Comparison of ENCODE assay signal across 1 cellular context in the genomic region with DNA sequence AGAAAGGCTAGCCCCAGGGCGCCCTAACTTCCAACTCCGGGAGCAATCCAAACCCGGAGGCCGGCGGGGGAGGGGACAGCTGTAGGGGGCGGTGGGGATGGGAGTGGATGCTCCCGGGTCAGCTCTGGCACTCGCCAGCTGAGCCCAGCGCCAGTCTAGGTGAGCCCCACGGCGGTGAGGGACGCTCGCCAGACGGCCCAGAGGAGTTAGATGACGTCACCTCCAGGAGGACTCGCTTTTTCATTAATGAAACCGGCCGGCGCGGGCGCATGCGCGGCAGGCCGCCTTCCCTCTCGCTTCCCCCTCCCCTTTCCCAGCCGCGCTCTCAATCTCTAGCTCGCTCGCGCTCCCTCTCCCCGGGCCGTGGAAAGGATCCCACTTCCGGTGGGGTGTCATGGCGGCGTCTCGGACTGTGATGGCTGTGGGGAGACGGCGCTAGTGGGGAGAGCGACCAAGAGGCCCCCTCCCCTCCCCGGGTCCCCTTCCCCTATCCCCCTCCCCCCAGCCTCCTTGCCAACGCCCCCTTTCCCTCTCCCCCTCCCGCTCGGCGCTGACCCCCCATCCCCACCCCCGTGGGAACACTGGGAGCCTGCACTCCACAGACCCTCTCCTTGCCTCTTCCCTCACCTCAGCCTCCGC.
TF ChIP-seq lines count a peak whose summit lies in the region.

A gene with protein sequence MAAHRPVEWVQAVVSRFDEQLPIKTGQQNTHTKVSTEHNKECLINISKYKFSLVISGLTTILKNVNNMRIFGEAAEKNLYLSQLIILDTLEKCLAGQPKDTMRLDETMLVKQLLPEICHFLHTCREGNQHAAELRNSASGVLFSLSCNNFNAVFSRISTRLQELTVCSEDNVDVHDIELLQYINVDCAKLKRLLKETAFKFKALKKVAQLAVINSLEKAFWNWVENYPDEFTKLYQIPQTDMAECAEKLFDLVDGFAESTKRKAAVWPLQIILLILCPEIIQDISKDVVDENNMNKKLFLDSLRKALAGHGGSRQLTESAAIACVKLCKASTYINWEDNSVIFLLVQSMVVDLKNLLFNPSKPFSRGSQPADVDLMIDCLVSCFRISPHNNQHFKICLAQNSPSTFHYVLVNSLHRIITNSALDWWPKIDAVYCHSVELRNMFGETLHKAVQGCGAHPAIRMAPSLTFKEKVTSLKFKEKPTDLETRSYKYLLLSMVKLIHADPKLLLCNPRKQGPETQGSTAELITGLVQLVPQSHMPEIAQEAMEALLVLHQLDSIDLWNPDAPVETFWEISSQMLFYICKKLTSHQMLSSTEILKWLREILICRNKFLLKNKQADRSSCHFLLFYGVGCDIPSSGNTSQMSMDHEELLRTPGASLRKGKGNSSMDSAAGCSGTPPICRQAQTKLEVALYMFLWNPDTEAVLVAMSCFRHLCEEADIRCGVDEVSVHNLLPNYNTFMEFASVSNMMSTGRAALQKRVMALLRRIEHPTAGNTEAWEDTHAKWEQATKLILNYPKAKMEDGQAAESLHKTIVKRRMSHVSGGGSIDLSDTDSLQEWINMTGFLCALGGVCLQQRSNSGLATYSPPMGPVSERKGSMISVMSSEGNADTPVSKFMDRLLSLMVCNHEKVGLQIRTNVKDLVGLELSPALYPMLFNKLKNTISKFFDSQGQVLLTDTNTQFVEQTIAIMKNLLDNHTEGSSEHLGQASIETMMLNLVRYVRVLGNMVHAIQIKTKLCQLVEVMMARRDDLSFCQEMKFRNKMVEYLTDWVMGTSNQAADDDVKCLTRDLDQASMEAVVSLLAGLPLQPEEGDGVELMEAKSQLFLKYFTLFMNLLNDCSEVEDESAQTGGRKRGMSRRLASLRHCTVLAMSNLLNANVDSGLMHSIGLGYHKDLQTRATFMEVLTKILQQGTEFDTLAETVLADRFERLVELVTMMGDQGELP (N-terminal part only) (plus strand): TSS at position 378 of the 639 bp plus-strand sequence. CDS start 333 bp downstream, outside the sequence.

TF ChIP-seq in HepG2, 621 proteins besides CTCF, POLR2A, EP300 and RAD21 (continued from another document and continues in another):
- TF ChIP-seq, protein P1, sequence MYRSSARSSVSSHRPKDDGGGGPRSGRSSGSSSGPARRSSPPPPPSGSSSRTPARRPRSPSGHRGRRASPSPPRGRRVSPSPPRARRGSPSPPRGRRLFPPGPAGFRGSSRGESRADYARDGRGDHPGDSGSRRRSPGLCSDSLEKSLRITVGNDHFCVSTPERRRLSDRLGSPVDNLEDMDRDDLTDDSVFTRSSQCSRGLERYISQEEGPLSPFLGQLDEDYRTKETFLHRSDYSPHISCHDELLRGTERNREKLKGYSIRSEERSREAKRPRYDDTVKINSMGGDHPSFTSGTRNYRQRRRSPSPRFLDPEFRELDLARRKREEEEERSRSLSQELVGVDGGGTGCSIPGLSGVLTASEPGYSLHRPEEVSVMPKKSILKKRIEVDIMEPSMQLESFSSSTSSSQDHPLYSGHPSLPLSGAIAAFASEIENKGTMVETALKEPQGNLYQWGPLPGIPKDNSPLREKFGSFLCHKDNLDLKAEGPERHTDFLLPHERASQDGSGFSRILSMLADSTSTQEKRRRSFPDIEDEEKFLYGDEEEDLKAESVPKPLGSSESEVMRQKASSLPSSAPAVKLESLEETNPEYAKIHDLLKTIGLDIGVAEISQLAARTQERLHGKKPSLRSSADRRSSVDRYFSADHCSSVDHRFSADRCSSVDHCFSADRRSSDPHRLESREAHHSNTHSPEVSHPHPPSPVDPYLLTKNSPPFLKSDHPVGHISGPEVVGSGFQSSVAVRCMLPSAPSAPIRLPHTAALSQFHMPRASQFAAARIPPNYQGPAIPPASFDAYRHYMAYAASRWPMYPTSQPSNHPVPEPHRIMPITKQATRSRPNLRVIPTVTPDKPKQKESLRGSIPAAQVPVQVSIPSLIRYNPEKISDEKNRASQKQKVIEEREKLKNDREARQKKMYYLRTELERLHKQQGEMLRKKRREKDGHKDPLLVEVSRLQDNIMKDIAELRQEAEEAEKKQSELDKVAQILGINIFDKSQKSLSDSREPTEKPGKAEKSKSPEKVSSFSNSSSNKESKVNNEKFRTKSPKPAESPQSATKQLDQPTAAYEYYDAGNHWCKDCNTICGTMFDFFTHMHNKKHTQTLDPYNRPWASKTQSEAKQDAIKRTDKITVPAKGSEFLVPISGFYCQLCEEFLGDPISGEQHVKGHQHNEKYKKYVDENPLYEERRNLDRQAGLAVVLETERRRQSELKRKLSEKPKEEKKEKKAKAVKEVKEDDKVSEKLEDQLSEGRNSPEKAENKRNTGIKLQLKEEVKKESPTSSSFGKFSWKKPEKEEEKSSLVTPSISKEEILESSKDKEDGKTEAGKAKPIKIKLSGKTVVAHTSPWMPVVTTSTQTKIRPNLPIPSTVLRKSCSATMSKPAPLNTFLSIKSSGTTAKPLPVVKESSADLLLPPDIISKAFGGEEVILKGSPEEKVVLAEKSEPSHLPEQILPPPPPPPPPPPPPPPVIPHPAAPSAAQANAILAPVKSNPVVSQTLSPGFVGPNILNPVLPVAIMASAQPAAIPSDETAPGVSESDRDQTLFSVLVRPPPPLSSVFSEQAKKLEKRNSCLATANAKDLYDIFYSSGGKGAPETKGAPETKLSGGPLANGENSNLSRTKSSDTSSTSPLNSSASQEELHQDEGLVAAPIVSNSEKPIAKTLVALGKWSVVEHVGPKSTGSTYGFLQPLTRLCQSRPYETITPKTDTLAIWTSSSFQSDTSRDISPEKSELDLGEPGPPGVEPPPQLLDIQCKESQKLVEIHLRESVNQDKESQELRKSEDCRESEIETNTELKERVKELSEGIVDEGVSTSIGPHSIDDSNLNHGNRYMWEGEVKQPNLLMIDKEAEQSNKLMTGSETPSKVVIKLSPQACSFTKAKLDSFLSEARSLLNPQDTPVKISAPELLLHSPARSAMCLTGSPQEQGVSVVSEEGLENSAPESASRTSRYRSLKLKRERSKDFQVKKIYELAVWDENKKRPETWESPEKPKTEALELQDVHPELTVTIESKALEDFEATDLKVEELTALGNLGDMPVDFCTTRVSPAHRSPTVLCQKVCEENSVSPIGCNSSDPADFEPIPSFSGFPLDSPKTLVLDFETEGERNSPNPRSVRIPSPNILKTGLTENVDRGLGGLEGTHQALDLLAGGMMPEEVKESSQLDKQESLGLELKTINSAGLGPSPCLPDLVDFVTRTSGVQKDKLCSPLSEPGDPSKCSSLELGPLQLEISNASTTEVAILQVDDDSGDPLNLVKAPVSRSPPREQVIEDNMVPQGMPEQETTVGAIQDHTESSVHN (CRISPR knock-in tag; IDR thresholded peaks at IDR 0.05): no peak
- TF ChIP-seq, protein P2, sequence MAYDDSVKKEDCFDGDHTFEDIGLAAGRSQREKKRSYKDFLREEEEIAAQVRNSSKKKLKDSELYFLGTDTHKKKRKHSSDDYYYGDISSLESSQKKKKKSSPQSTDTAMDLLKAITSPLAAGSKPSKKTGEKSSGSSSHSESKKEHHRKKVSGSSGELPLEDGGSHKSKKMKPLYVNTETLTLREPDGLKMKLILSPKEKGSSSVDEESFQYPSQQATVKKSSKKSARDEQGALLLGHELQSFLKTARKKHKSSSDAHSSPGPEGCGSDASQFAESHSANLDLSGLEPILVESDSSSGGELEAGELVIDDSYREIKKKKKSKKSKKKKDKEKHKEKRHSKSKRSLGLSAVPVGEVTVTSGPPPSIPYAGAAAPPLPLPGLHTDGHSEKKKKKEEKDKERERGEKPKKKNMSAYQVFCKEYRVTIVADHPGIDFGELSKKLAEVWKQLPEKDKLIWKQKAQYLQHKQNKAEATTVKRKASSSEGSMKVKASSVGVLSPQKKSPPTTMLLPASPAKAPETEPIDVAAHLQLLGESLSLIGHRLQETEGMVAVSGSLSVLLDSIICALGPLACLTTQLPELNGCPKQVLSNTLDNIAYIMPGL (CRISPR knock-in tag; IDR thresholded peaks at IDR 0.05; ENCODE audit: borderline replicate concordance in 1 of 2, low read depth in 1 of 2): peak in 1 of 2 experiments; percentile 15; a peak in 1 of 4 replicates
- TF ChIP-seq BORCS8-MEF2B (CRISPR knock-in tag; IDR thresholded peaks at IDR 0.05): no peak
- TF ChIP-seq, protein P3, sequence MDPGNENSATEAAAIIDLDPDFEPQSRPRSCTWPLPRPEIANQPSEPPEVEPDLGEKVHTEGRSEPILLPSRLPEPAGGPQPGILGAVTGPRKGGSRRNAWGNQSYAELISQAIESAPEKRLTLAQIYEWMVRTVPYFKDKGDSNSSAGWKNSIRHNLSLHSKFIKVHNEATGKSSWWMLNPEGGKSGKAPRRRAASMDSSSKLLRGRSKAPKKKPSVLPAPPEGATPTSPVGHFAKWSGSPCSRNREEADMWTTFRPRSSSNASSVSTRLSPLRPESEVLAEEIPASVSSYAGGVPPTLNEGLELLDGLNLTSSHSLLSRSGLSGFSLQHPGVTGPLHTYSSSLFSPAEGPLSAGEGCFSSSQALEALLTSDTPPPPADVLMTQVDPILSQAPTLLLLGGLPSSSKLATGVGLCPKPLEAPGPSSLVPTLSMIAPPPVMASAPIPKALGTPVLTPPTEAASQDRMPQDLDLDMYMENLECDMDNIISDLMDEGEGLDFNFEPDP (CRISPR knock-in tag; conservative IDR thresholded peaks at IDR 0.05): no peak
- TF ChIP-seq, protein P4, sequence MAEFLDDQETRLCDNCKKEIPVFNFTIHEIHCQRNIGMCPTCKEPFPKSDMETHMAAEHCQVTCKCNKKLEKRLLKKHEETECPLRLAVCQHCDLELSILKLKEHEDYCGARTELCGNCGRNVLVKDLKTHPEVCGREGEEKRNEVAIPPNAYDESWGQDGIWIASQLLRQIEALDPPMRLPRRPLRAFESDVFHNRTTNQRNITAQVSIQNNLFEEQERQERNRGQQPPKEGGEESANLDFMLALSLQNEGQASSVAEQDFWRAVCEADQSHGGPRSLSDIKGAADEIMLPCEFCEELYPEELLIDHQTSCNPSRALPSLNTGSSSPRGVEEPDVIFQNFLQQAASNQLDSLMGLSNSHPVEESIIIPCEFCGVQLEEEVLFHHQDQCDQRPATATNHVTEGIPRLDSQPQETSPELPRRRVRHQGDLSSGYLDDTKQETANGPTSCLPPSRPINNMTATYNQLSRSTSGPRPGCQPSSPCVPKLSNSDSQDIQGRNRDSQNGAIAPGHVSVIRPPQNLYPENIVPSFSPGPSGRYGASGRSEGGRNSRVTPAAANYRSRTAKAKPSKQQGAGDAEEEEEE (CRISPR knock-in tag; IDR thresholded peaks at IDR 0.05; ENCODE audit: borderline replicate concordance): no peak
- no peak for TF ChIP-seq ZNF557 (CRISPR knock-in tag; IDR thresholded peaks at IDR 0.05)
- no peak for TF ChIP-seq PRMT3 (CRISPR knock-in tag; IDR thresholded peaks at IDR 0.05; ENCODE audit: borderline replicate concordance, low read depth)
- TF ChIP-seq, protein P5, sequence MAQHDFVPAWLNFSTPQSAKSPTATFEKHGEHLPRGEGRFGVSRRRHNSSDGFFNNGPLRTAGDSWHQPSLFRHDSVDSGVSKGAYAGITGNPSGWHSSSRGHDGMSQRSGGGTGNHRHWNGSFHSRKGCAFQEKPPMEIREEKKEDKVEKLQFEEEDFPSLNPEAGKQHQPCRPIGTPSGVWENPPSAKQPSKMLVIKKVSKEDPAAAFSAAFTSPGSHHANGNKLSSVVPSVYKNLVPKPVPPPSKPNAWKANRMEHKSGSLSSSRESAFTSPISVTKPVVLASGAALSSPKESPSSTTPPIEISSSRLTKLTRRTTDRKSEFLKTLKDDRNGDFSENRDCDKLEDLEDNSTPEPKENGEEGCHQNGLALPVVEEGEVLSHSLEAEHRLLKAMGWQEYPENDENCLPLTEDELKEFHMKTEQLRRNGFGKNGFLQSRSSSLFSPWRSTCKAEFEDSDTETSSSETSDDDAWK (CRISPR knock-in tag; IDR thresholded peaks at IDR 0.05): no peak
- TF ChIP-seq SATB2 (CRISPR knock-in tag; IDR thresholded peaks at IDR 0.05): no peak
- TF ChIP-seq, protein P6, sequence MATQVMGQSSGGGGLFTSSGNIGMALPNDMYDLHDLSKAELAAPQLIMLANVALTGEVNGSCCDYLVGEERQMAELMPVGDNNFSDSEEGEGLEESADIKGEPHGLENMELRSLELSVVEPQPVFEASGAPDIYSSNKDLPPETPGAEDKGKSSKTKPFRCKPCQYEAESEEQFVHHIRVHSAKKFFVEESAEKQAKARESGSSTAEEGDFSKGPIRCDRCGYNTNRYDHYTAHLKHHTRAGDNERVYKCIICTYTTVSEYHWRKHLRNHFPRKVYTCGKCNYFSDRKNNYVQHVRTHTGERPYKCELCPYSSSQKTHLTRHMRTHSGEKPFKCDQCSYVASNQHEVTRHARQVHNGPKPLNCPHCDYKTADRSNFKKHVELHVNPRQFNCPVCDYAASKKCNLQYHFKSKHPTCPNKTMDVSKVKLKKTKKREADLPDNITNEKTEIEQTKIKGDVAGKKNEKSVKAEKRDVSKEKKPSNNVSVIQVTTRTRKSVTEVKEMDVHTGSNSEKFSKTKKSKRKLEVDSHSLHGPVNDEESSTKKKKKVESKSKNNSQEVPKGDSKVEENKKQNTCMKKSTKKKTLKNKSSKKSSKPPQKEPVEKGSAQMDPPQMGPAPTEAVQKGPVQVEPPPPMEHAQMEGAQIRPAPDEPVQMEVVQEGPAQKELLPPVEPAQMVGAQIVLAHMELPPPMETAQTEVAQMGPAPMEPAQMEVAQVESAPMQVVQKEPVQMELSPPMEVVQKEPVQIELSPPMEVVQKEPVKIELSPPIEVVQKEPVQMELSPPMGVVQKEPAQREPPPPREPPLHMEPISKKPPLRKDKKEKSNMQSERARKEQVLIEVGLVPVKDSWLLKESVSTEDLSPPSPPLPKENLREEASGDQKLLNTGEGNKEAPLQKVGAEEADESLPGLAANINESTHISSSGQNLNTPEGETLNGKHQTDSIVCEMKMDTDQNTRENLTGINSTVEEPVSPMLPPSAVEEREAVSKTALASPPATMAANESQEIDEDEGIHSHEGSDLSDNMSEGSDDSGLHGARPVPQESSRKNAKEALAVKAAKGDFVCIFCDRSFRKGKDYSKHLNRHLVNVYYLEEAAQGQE (IDR thresholded peaks at IDR 0.05; ENCODE audit: borderline replicate concordance in 1 of 2, low read depth in 1 of 2, low read length in 2 of 2): peak in 1 of 2 experiments; percentile 27; a peak in 1 of 4 replicates
- TF ChIP-seq MIER2 (CRISPR knock-in tag; IDR thresholded peaks at IDR 0.05): no peak
- TF ChIP-seq, protein P7, sequence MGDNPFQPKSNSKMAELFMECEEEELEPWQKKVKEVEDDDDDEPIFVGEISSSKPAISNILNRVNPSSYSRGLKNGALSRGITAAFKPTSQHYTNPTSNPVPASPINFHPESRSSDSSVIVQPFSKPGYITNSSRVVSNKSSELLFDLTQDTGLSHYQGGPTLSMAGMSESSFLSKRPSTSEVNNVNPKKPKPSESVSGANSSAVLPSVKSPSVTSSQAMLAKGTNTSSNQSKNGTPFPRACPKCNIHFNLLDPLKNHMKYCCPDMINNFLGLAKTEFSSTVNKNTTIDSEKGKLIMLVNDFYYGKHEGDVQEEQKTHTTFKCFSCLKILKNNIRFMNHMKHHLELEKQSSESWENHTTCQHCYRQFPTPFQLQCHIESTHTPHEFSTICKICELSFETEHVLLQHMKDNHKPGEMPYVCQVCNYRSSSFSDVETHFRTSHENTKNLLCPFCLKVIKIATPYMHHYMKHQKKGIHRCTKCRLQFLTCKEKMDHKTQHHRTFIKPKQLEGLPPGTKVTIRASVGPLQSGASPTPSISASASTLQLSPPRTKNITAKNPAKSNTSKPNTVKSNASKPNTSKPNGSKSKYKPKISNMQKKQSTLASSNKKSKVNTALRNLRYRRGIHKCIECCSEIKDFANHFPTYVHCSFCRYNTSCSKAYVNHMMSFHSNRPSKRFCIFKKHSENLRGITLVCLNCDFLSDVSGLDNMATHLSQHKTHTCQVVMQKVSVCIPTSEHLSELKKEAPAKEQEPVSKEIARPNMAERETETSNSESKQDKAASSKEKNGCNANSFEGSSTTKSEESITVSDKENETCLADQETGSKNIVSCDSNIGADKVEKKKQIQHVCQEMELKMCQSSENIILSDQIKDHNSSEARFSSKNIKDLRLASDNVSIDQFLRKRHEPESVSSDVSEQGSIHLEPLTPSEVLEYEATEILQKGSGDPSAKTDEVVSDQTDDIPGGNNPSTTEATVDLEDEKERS (CRISPR knock-in tag; IDR thresholded peaks at IDR 0.05): no peak
- no peak for TF ChIP-seq HDAC2 (CRISPR knock-in tag; IDR thresholded peaks at IDR 0.05)
